Comparison of ENCODE assay signal across 1 cellular context in genomic region chr22:20000246-20001081, GRCh38.
A peak's percentile ranks its signal among the peaks of the same experiment; 100 is the strongest.
TF ChIP-seq lines count a peak whose summit lies in the region.

No MANE protein-coding gene starts in this region.

TF ChIP-seq in K562, 482 proteins besides CTCF, POLR2A, EP300 and RAD21:
- TF ChIP-seq PRMT5 (CRISPR knock-in tag; IDR thresholded peaks at IDR 0.05) = 0 out of 2 replicates have a peak, but pooled peaks have one; percentile 8
- 0 out of 2 replicates have a peak, but pooled peaks have one; percentile 7 for TF ChIP-seq RBFOX2 (IDR thresholded peaks at IDR 0.05; ENCODE audit: low read depth, low read length)
- TF ChIP-seq ZNF408 (CRISPR knock-in tag; IDR thresholded peaks at IDR 0.05; ENCODE audit: low read depth) = 0 out of 2 replicates have a peak, but pooled peaks have one; percentile 42
- TF ChIP-seq NR2F6 (CRISPR knock-in tag; IDR thresholded peaks at IDR 0.05) = 0 out of 2 replicates have a peak, but pooled peaks have one; percentile 6
- peak; percentile 29 for TF ChIP-seq CHD1 (IDR thresholded peaks at IDR 0.05; ENCODE audit: low read length)
- 0 out of 2 replicates have a peak, but pooled peaks have one; percentile 31 for TF ChIP-seq MYNN (IDR thresholded peaks at IDR 0.05)
- no peak for TF ChIP-seq MYNN (CRISPR knock-in tag; IDR thresholded peaks at IDR 0.05)
- TF ChIP-seq L3MBTL2 (IDR thresholded peaks at IDR 0.05) = no peak
- TF ChIP-seq ZNF184 (CRISPR knock-in tag; IDR thresholded peaks at IDR 0.05) = peak; percentile 4; the same call in 1 of the 2 replicates
- TF ChIP-seq ZNF197 (CRISPR knock-in tag; IDR thresholded peaks at IDR 0.05; ENCODE audit: low read depth) = no peak
- TF ChIP-seq ZNF639 (CRISPR knock-in tag; conservative IDR thresholded peaks at IDR 0.05 in 1 of 2, IDR thresholded peaks at IDR 0.05 in 1 of 2) = no peak
- TF ChIP-seq ZNF830 (CRISPR knock-in tag; IDR thresholded peaks at IDR 0.05) = no peak
- TF ChIP-seq ZNF398 (CRISPR knock-in tag; IDR thresholded peaks at IDR 0.05) = 0 out of 2 replicates have a peak, but pooled peaks have one; percentile 44
- no peak for TF ChIP-seq HDAC2 (IDR thresholded peaks at IDR 0.05)
- no peak for TF ChIP-seq E2F3 (CRISPR knock-in tag; IDR thresholded peaks at IDR 0.05)
- no peak for TF ChIP-seq ELK3 (CRISPR knock-in tag; IDR thresholded peaks at IDR 0.05)
- no peak for TF ChIP-seq MAFG (tag; conservative IDR thresholded peaks at IDR 0.05)
- no peak for TF ChIP-seq KHSRP (IDR thresholded peaks at IDR 0.05)
- TF ChIP-seq HIVEP1 (CRISPR knock-in tag; IDR thresholded peaks at IDR 0.05) = no peak
- TF ChIP-seq IRF9 (tag; IDR thresholded peaks at IDR 0.05) = no peak
- TF ChIP-seq STAT5A (IDR thresholded peaks at IDR 0.05; ENCODE audit: borderline replicate concordance, low read length) = no peak
- peak; percentile 41 for TF ChIP-seq WHSC1 (IDR thresholded peaks at IDR 0.05; ENCODE audit: low read length)
- no peak for TF ChIP-seq E2F1 (CRISPR knock-in tag; IDR thresholded peaks at IDR 0.05)
- TF ChIP-seq USF2 (CRISPR knock-in tag; IDR thresholded peaks at IDR 0.05) = no peak
- TF ChIP-seq SLC30A9 (CRISPR knock-in tag; IDR thresholded peaks at IDR 0.05) = no peak
- 0 out of 2 replicates have a peak, but pooled peaks have one; percentile 18 for TF ChIP-seq PHF8 (IDR thresholded peaks at IDR 0.05; ENCODE audit: borderline replicate concordance, low read length)
- TF ChIP-seq ZNF316 (IDR thresholded peaks at IDR 0.05) = no peak
